In genomic region chr17:38296834-38297517, GRCh38 we compare ENCODE assay signal across 8 cellular contexts. TPM values are rescaled to one million over a fixed set of nuclear protein-coding genes. Genes with fewer than 3 reads are reported as not detected.
DNase-seq lines count a peak whose midpoint lies in the region; ATAC-seq and TF ChIP-seq lines count a peak whose summit lies in the region.
"Not testable (repeated sequence)": the region's sequence is repeated elsewhere in the genome, so short reads cannot be mapped to it uniquely, and the experiment has no call there.

MRPL45 (plus strand) TSS chr17:38297168; CDS start chr17:38297184, 16 bp downstream.

- DNase-seq in NCI-H146 treated with DMSO at 0.1 percent for 48 hours (lab: John Stamatoyannopoulos, UW; ENCODE audit: unreplicated experiment) (peak; percentile 90), T-helper 1 cell (peak; percentile 94 to 98 (median 94)), adrenal gland (peak; percentile 97 to 98 (median 98)), heart left ventricle (peak; percentile 97 to 99 (median 97)), pons (ENCODE audit: low spot score) (peak; percentile 95), transverse colon (peak; percentile 98)

- peak within 1 kb of the TSS in 1 of 4 donors; percentile 45 for H3K4me3 ChIP-seq in adrenal gland
- peak within 1 kb of the TSS; percentile 29 to 70 (median 56) for H3K4me3 ChIP-seq in heart left ventricle
- H3K4me3 ChIP-seq in transverse colon, result peak within 1 kb of the TSS in 3 of 4 donors; percentile 44 to 62 (median 44)

- H3K27me3 ChIP-seq in adrenal gland, heart left ventricle, transverse colon: not testable (repeated sequence)

- intact Hi-C loops in adrenal gland (cut with DNase I); heart left ventricle (cut with DNase I); transverse colon (cut with DNase I; ENCODE audit: low total_unique reads): not testable (repeated sequence)

- H3K36me3 ChIP-seq in adrenal gland (replicated peaks in 1 of 2) (peaks cover 0 to 10% of the 10 kb centered on the region in 2 donors), heart left ventricle (peaks cover 0 to 24% (median 10%) of the 10 kb centered on the region in 9 donors)
- not testable (repeated sequence) for H3K36me3 ChIP-seq in transverse colon

- not testable (repeated sequence) for H3K9me3 ChIP-seq in adrenal gland (replicated peaks in 1 of 3); heart left ventricle; transverse colon

- not testable (repeated sequence) for TF ChIP-seq EP300 in transverse colon (IDR thresholded peaks at IDR 0.05; ENCODE audit: low read depth)

- peak; percentile 42 for TF ChIP-seq POLR2A in GM15510 (IDR thresholded peaks at IDR 0.05; ENCODE audit: borderline replicate concordance, extremely low read depth, insufficient read length)
- TF ChIP-seq POLR2A in adrenal gland (IDR thresholded peaks at IDR 0.05); heart left ventricle (IDR thresholded peaks at IDR 0.05); transverse colon (IDR thresholded peaks at IDR 0.05): not testable (repeated sequence)

- in situ Hi-C loops in transverse colon (cut with MboI; ENCODE audit: low pct_ligation_motif_present in 1 of 4, low pct_unique_long_range_greater_than_20kb in 1 of 4, low sequenced_read_pairs in 3 of 4), result not testable (repeated sequence)

- ATAC-seq in HG02884 (IDR thresholded peaks at IDR 0.05; ENCODE audit: unreplicated experiment) (peak; percentile 96), heart left ventricle (peak; percentile 99 to 100 (median 99))

- 1 to 2% (median 1%) methylated on average over 37 to 48 of the region's 48 CpGs for WGBS in adrenal gland, 4 donors
- 0 to 1% (median 1%) methylated on average over 38 to 48 of the region's 48 CpGs for WGBS in heart left ventricle, 4 donors
- 0 to 1% methylated on average over 3 to 48 of the region's 48 CpGs for WGBS in transverse colon (ENCODE audit: low coverage in 1 of 2), 2 donors

- H3K27ac ChIP-seq in adrenal gland (peak within 1 kb of the TSS in 4 of 5 donors; percentile 41 to 72 (median 48)), heart left ventricle (peak within 1 kb of the TSS in 10 of 12 donors; percentile 42 to 79 (median 70)), transverse colon (peak within 1 kb of the TSS; percentile 67 to 82 (median 80))

- TF ChIP-seq CTCF in adrenal gland (IDR thresholded peaks at IDR 0.05); heart left ventricle (IDR thresholded peaks at IDR 0.05); transverse colon (IDR thresholded peaks at IDR 0.05): not testable (repeated sequence)

- H3K4me1 ChIP-seq in adrenal gland (replicated peaks in 1 of 2); heart left ventricle; transverse colon: not testable (repeated sequence)

RNA-seq across cellular contexts. Expression of gene MRPL45, which starts in this region (rescaled TPM):
- total RNA-seq in adrenal gland (10 to 100 TPM; 25.4 to 45.4 (median 37.2) TPM), heart left ventricle (10 to 100 TPM; 26.0 to 46.3 (median 35.1) TPM), transverse colon (10 to 100 TPM in 3 of 4 donors, 1 to 10 TPM in 1; 5.2 to 30.8 (median 18.9) TPM)
- polyA plus RNA-seq in adrenal gland (10 to 100 TPM; 12.7 to 48.5 (median 14.3) TPM), heart left ventricle (10 to 100 TPM; 27.1 to 36.8 TPM)
